ENCODE assay signal across 21 cellular contexts in the genomic region with DNA sequence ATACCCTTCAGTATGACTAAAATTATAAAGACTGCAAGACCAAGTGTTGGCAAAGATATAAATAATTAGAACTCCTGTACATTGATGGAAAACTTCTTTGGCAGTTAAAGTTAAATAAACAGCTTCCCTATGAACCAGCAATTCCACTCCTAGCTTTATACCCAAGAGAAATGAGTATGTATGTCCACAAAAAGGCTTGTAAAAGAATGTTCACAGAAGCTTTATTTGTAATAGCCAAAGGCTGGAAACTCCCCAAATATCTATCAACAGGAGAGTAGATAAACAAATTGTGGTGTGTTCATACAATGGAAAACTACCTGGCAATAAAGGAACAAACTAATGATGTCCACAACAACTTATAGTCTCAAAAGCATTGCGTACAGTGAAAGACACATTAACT.
DNase-seq lines count a peak whose midpoint lies in the region; ATAC-seq, FAIRE-seq and TF ChIP-seq lines count a peak whose summit lies in the region.
"Had no signal": no experiment of that assay in that cellular context is flagged by ENCODE, and none has a peak within 500 bp of the region (broad histone marks: within the 10 kb centered on the region; RNA-seq: fewer than 3 reads in every experiment).

No MANE protein-coding gene starts in this region.

- H3K9me3 Mint-ChIP-seq in osteocyte (ENCODE audit: unreplicated experiment) = peaks cover 10% of the 10 kb centered on the region

- peak overlapping the region; percentile 69 for H3K27ac Mint-ChIP-seq in osteocyte (ENCODE audit: unreplicated experiment)
- H3K27ac Mint-ChIP-seq: B cell, H9 had no signal

- H3K27ac ChIP-seq in A549 (no peak overlapping the region), VCaP (peak overlapping the region; percentile 30; the same call in 1 of the 2 replicates), spleen (no peak overlapping the region)
- H3K27ac ChIP-seq: KMS-11, SJSA1 had no signal

- ATAC-seq in A549 = no peak
- ATAC-seq: Right ventricle myocardium inferior had no signal

- H3K27me3 ChIP-seq in spleen (replicated peaks in 1 of 7) = peaks cover 0 to 26% (median 0%) of the 10 kb centered on the region in 7 donors
- H3K27me3 ChIP-seq: SJSA1 had no signal

- H3K4me3 Mint-ChIP-seq in osteocyte (ENCODE audit: unreplicated experiment) = no peak overlapping the region
- H3K4me3 Mint-ChIP-seq: B cell, H9 had no signal

- TF ChIP-seq CTCF in A549 (IDR thresholded peaks at IDR 0.05) (no peak), VCaP (conservative IDR thresholded peaks at IDR 0.05) (no peak), osteocyte (IDR thresholded peaks at IDR 0.05) (no peak), spleen (IDR thresholded peaks at IDR 0.05 in 8 of 11, conservative IDR thresholded peaks at IDR 0.05 in 3 of 11) (no peak)

- DNase-seq in A549 (ENCODE audit: low read depth in 1 of 2, low spot score in 1 of 2) (no peak), fibroblast of peridontal ligament (ENCODE audit: extremely low read depth) (peak; percentile 28), osteocyte (ENCODE audit: extremely low spot score, unreplicated experiment) (no peak), NCI-H82 treated with DMSO at 0.1 percent for 48 hours (lab: John Stamatoyannopoulos, UW; ENCODE audit: unreplicated experiment) (no peak), spleen (no peak), DMS153 (lab: John Stamatoyannopoulos, UW) (no peak)
- DNase-seq in activated CD4-positive, alpha-beta T cell treated with anti-CD3 and anti-CD28 coated beads, Interleukin-2, amount 50 U/mL, for 48 hours = no peak
- DNase-seq: H9, NCI-H1694 treated with DMSO at 0.1 percent for 48 hours, NCI-H2081 treated with DMSO at 0.1 percent for 48 hours, NCI-H2171 treated with DMSO at 0.1 percent for 48 hours, NCI-H446, NCI-H526, OCI-M1 had no signal

- TF ChIP-seq RAD21 in A549 (conservative IDR thresholded peaks at IDR 0.05 in 1 of 2, IDR thresholded peaks at IDR 0.05 in 1 of 2) = no peak

- intact Hi-C loops in spleen (cut with DNase I; ENCODE audit: low total_unique reads) = no loop called here

- H3K27me3 Mint-ChIP-seq in osteocyte (ENCODE audit: unreplicated experiment) = no peaks in the 10 kb centered on the region

- no peaks in the 10 kb centered on the region for H3K36me3 ChIP-seq in spleen
- H3K36me3 ChIP-seq: SJSA1 had no signal

- FAIRE-seq in A549 (lab: Jason Lieb, UNC) = peak; percentile 89
- FAIRE-seq: D721Med, HTR-8/SVneo had no signal

- no peak overlapping the region for H3K4me3 ChIP-seq in A549
- no peak overlapping the region for H3K4me3 ChIP-seq in spleen
- H3K4me3 ChIP-seq: SJSA1 had no signal

- TF ChIP-seq POLR2A in A549 (IDR thresholded peaks at IDR 0.05; ENCODE audit: low read length) (no peak), spleen (IDR thresholded peaks at IDR 0.05) (no peak)

- 57% methylated on average over 1 of the region's 1 CpG for WGBS in A549 (ENCODE audit: missing lambda C conversion rate)
- 74 to 97% (median 92%) methylated on average over 1 of the region's 1 CpG for WGBS in spleen, 5 donors

- peaks cover 52% of the 10 kb centered on the region for H3K4me1 Mint-ChIP-seq in osteocyte (ENCODE audit: unreplicated experiment)
- H3K4me1 Mint-ChIP-seq: B cell had no signal

- peaks cover 2% of the 10 kb centered on the region for H3K36me3 Mint-ChIP-seq in osteocyte (ENCODE audit: unreplicated experiment)

- no peak overlapping the region for H3K4me2 ChIP-seq in A549
- H3K4me2 ChIP-seq: KMS-11 had no signal

- no peak for TF ChIP-seq EP300 in A549 (IDR thresholded peaks at IDR 0.05)

- no peaks in the 10 kb centered on the region for H3K9me3 ChIP-seq in A549
- H3K9me3 ChIP-seq in spleen = no peaks in the 10 kb centered on the region
- H3K9me3 ChIP-seq: SJSA1 had no signal

- CTCF ChIA-PET in A549 (lab: Yijun Ruan, JAX) = interaction anchor here (0.7 kb wide), 1 partner anchor 320 kb away, joined by 3 read pairs; no protein-coding TSS in a partner anchor

- H3K4me1 ChIP-seq in A549 = no peaks in the 10 kb centered on the region
- no peaks in the 10 kb centered on the region for H3K4me1 ChIP-seq in spleen
- H3K4me1 ChIP-seq: SJSA1 had no signal

- POLR2A ChIA-PET in A549 (lab: Yijun Ruan, JAX) = no interaction called here

TF ChIP-seq in A549, 52 proteins besides CTCF, POLR2A, EP300 and RAD21:
- TF ChIP-seq, protein P1, sequence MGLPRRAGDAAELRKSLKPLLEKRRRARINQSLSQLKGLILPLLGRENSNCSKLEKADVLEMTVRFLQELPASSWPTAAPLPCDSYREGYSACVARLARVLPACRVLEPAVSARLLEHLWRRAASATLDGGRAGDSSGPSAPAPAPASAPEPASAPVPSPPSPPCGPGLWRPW (IDR thresholded peaks at IDR 0.05) = no peak
- TF ChIP-seq, protein P2, sequence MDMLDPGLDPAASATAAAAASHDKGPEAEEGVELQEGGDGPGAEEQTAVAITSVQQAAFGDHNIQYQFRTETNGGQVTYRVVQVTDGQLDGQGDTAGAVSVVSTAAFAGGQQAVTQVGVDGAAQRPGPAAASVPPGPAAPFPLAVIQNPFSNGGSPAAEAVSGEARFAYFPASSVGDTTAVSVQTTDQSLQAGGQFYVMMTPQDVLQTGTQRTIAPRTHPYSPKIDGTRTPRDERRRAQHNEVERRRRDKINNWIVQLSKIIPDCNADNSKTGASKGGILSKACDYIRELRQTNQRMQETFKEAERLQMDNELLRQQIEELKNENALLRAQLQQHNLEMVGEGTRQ (IDR thresholded peaks at IDR 0.05) = no peak
- TF ChIP-seq CBX8 (IDR thresholded peaks at IDR 0.05) (no peak), FOXS1 (CRISPR knock-in tag; IDR thresholded peaks at IDR 0.05) (no peak), FOSB (CRISPR knock-in tag; IDR thresholded peaks at IDR 0.05) (no peak), HOXB5 (CRISPR knock-in tag; IDR thresholded peaks at IDR 0.05) (no peak), NR3C1 (IDR thresholded peaks at IDR 0.05) (no peak), HDAC2 (IDR thresholded peaks at IDR 0.05) (no peak), CEBPB (IDR thresholded peaks at IDR 0.05) (no peak), MAZ (IDR thresholded peaks at IDR 0.05; ENCODE audit: borderline replicate concordance, low read depth, low read length) (no peak)
- TF ChIP-seq, protein P3, sequence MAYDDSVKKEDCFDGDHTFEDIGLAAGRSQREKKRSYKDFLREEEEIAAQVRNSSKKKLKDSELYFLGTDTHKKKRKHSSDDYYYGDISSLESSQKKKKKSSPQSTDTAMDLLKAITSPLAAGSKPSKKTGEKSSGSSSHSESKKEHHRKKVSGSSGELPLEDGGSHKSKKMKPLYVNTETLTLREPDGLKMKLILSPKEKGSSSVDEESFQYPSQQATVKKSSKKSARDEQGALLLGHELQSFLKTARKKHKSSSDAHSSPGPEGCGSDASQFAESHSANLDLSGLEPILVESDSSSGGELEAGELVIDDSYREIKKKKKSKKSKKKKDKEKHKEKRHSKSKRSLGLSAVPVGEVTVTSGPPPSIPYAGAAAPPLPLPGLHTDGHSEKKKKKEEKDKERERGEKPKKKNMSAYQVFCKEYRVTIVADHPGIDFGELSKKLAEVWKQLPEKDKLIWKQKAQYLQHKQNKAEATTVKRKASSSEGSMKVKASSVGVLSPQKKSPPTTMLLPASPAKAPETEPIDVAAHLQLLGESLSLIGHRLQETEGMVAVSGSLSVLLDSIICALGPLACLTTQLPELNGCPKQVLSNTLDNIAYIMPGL (CRISPR knock-in tag; IDR thresholded peaks at IDR 0.05; ENCODE audit: borderline replicate concordance) = no peak
